Comparison of ENCODE assay signal across 8 cellular contexts in the genomic region with DNA sequence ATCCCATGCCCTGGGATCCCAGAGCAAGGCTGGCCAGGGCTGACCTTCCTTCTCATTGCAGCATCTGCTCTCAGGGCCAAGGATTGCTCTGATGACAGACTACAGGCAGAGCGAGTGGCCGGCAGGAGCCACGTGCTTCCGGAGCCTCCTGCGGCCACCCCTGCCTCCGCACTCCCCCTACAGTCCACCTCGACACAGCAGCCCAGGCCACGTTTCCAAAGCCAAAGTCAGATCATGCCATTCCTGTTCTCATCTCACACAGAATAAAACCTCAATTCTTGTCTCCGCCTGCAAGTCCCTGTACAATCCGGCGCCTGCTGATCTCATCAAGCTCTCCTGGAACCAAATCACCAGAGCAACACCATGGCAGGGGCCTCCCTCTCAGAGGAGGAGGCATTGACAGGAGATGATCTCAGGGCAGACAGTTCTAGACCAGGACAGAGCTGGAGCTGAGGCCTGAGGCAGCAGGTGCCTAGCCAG. TPM values are rescaled to one million over a fixed set of nuclear protein-coding genes. Genes with fewer than 3 reads are reported as not detected.
DNase-seq lines count a peak whose midpoint lies in the region; ATAC-seq, FAIRE-seq and TF ChIP-seq lines count a peak whose summit lies in the region.

No MANE protein-coding gene starts in this region.

- BruUV-seq in mammary epithelial cell (replicated peaks; lab: Mats Ljungman, UMichigan) = no TSS peak

- H3K27ac ChIP-seq in mammary epithelial cell (ENCODE audit: insufficient read depth, low read depth, low read length) = no peak overlapping the region

- no peaks in the 10 kb centered on the region for H3K79me2 ChIP-seq in mammary epithelial cell (ENCODE audit: insufficient read depth, low read length)

- WGBS in mammary epithelial cell (ENCODE audit: low coverage, missing lambda C conversion rate) = 2% methylated on average over 11 of the region's 11 CpGs

- H3K9ac ChIP-seq in mammary epithelial cell (ENCODE audit: insufficient read depth, low read length) = no peak overlapping the region

- no peaks in the 10 kb centered on the region for H3K36me3 ChIP-seq in mammary epithelial cell (ENCODE audit: insufficient read depth, low read length)

- no peak for TF ChIP-seq POLR2A in GM12891 (IDR thresholded peaks at IDR 0.05; ENCODE audit: low read depth, low read length)

- DNase-seq in GM12891 (ENCODE audit: insufficient read length, low spot score) = peak; percentile 65
- peak; percentile 2 for DNase-seq in NCI-H2227 treated with DMSO at 0.1 percent for 48 hours (lab: John Stamatoyannopoulos, UW)
- DNase-seq in mammary epithelial cell = peak; percentile 91
- peak; percentile 69 for DNase-seq in kidney glomerular epithelial cell (lab: John Stamatoyannopoulos, UW)
- no peak for DNase-seq in stimulated activated naive CD8-positive, alpha-beta T cell treated with anti-CD3 and anti-CD28 coated beads, Interleukin-15, amount 100 ng/mL, for 72 hours
- DNase-seq in activated effector memory CD4-positive, alpha-beta T cell treated with anti-CD3 and anti-CD28 coated beads, Interleukin-2, amount 50 U/mL, for 16 hours = no peak
- no peak for DNase-seq in activated CD4-positive, alpha-beta T cell treated with anti-CD3 and anti-CD28 coated beads for 4 hours

- H3K9me3 ChIP-seq in mammary epithelial cell (replicated peaks; ENCODE audit: insufficient read depth, low read length) = no peaks in the 10 kb centered on the region

- no peaks in the 10 kb centered on the region for H4K20me1 ChIP-seq in mammary epithelial cell (ENCODE audit: insufficient read depth, low read length)

- intact Hi-C loops in mammary epithelial cell (cut with micrococcal nuclease) = loop anchor here (1.0 to 5.0 kb wide), 6 partner anchors 17 to 287 kb away; a partner anchor contains a TSS

- no peak overlapping the region for H3K4me3 ChIP-seq in mammary epithelial cell (replicated peaks in 1 of 3; ENCODE audit: insufficient read depth in 1 of 3, low read depth in 2 of 3, low read length in 3 of 3)

- H2AFZ ChIP-seq in mammary epithelial cell (ENCODE audit: low read depth, low read length) = peak overlapping the region; percentile 60

- H3K4me2 ChIP-seq in mammary epithelial cell (ENCODE audit: insufficient read depth, low read depth, low read length) = no peak overlapping the region

- H3K4me3 Mint-ChIP-seq in stimulated activated naive CD8-positive, alpha-beta T cell treated with anti-CD3 and anti-CD28 coated beads, Interleukin-15, amount 100 ng/mL, for 72 hours = no peak overlapping the region

- CTCF ChIA-PET in mammary epithelial cell (lab: Charles Lee; ENCODE audit: low non-redundant PET) = no interaction called here

- peaks cover 18% of the 10 kb centered on the region for H3K4me1 ChIP-seq in mammary epithelial cell (ENCODE audit: insufficient read depth, low read length)

- peak; percentile 67 to 89 for TF ChIP-seq CTCF in mammary epithelial cell (conservative IDR thresholded peaks at IDR 0.05 in 1 of 2, IDR thresholded peaks at IDR 0.05 in 1 of 2; ENCODE audit: extremely low read depth in 1 of 2, insufficient read depth in 1 of 2, low read depth in 1 of 2, low read length in 2 of 2)

- peaks cover 24% of the 10 kb centered on the region for H3K4me1 Mint-ChIP-seq in stimulated activated naive CD8-positive, alpha-beta T cell treated with anti-CD3 and anti-CD28 coated beads, Interleukin-15, amount 100 ng/mL, for 72 hours

- peak; percentile 39 for ATAC-seq in HG02571 (IDR thresholded peaks at IDR 0.05; ENCODE audit: unreplicated experiment)
- ATAC-seq in stimulated activated naive CD8-positive, alpha-beta T cell treated with anti-CD3 and anti-CD28 coated beads, Interleukin-15, amount 100 ng/mL, for 72 hours = peak; percentile 57

- dilution Hi-C loops in mammary epithelial cell (cut with HindIII; ENCODE audit: low sequenced_read_pairs) = no loop called here

- H3K27me3 ChIP-seq in mammary epithelial cell (ENCODE audit: insufficient read depth, low read length) = no peaks in the 10 kb centered on the region

- H3K9me3 Mint-ChIP-seq in stimulated activated naive CD8-positive, alpha-beta T cell treated with anti-CD3 and anti-CD28 coated beads, Interleukin-15, amount 100 ng/mL, for 72 hours = no peaks in the 10 kb centered on the region

- H3K27me3 Mint-ChIP-seq in stimulated activated naive CD8-positive, alpha-beta T cell treated with anti-CD3 and anti-CD28 coated beads, Interleukin-15, amount 100 ng/mL, for 72 hours = peaks cover 61% of the 10 kb centered on the region

- FAIRE-seq in GM12891 (lab: Jason Lieb, UNC) = peak; percentile 94

- in situ Hi-C loops in mammary epithelial cell (cut with MboI; ENCODE audit: low sequenced_read_pairs in 2 of 2) = loop anchor here in 1 of 2 donors (10.0 kb wide), 1 partner anchor 291 kb away; no protein-coding TSS in a partner anchor

- H3K27ac Mint-ChIP-seq in stimulated activated naive CD8-positive, alpha-beta T cell treated with anti-CD3 and anti-CD28 coated beads, Interleukin-15, amount 100 ng/mL, for 72 hours = no peak overlapping the region

TF ChIP-seq in GM12891, 5 proteins besides CTCF, POLR2A, EP300 and RAD21:
- TF ChIP-seq TAF1 (IDR thresholded peaks at IDR 0.05; ENCODE audit: low read depth, low read length) (no peak), POU2F2 (IDR thresholded peaks at IDR 0.05; ENCODE audit: low read depth, low read length) (no peak), PAX5 (IDR thresholded peaks at IDR 0.05; ENCODE audit: insufficient read depth, low read length, severe bottlenecking) (no peak), POLR2AphosphoS5 (IDR thresholded peaks at IDR 0.05; ENCODE audit: low read depth, low read length) (no peak), SPI1 (IDR thresholded peaks at IDR 0.05; ENCODE audit: low read depth, low read length) (no peak)

RNA-seq across cellular contexts. Expression of a gene that starts 20.9 kb away (rescaled TPM):
- not detected for polyA plus RNA-seq in GM12891 (2012; ENCODE audit: low read depth, missing spikeins)
- total RNA-seq in mammary epithelial cell = not detected
- not detected for polyA plus RNA-seq in mammary epithelial cell
- polyA minus RNA-seq in mammary epithelial cell = not detected

RNA-seq across cellular contexts. Expression of a gene that starts 23.1 kb away (rescaled TPM):
- 43.1 TPM for polyA plus RNA-seq in GM12891 (2012; ENCODE audit: low read depth, missing spikeins)
- total RNA-seq in mammary epithelial cell = 100 to 1,000 TPM; 164 to 199 TPM
- 175 TPM for polyA plus RNA-seq in mammary epithelial cell
- 219 TPM for polyA minus RNA-seq in mammary epithelial cell

RNA-seq across cellular contexts. Expression of a gene that starts 45.9 kb away (rescaled TPM):
- polyA plus RNA-seq in GM12891 (2012; ENCODE audit: low read depth, missing spikeins) = 34.8 TPM
- total RNA-seq in mammary epithelial cell = 10 to 100 TPM; 17.2 to 22.2 TPM
- 14.5 TPM for polyA plus RNA-seq in mammary epithelial cell
- polyA minus RNA-seq in mammary epithelial cell = 7.3 TPM

Comparison
In these comparisons a context has a peak if more than half of its experiments do, and no peak if none do; other contexts are left out.
1. DNase-seq: peak in GM12891 (single experiment), NCI-H2227 treated with DMSO at 0.1 percent for 48 hours (single experiment), mammary epithelial cell (single experiment) and kidney glomerular epithelial cell (single experiment); none in stimulated activated naive CD8-positive, alpha-beta T cell treated with anti-CD3 and anti-CD28 coated beads, Interleukin-15, amount 100 ng/mL, for 72 hours (0 of 2), activated effector memory CD4-positive, alpha-beta T cell treated with anti-CD3 and anti-CD28 coated beads, Interleukin-2, amount 50 U/mL, for 16 hours (single experiment) and activated CD4-positive, alpha-beta T cell treated with anti-CD3 and anti-CD28 coated beads for 4 hours (0 of 2).